In genomic region chr1:117268926-117269378, GRCh38 we compare ENCODE assay signal across 17 cellular contexts. TPM values are rescaled to one million over a fixed set of nuclear protein-coding genes. Genes with fewer than 3 reads are reported as not detected.
DNase-seq lines count a peak whose midpoint lies in the region; ATAC-seq and TF ChIP-seq lines count a peak whose summit lies in the region.
"Had no signal": no experiment of that assay in that cellular context is flagged by ENCODE, and none has a peak within 500 bp of the region (broad histone marks: within the 10 kb centered on the region; RNA-seq: fewer than 3 reads in every experiment).

No MANE protein-coding gene starts in this region.

- 28% methylated on average over 6 of the region's 6 CpGs for WGBS in SK-N-SH (ENCODE audit: low lambda C conversion rate)
- no CpG with 5 or more reads among the region's 6 CpGs for WGBS in mesendoderm (ENCODE audit: extremely low coverage, insufficient coverage, low lambda C conversion rate)

- CTCF ChIA-PET in SK-N-SH (lab: Yijun Ruan, JAX): interaction anchor here (3.7 kb wide), 1 partner anchor 16 kb away, joined by 12 read pairs; no protein-coding TSS in a partner anchor

- no peak overlapping the region for H3K4ac ChIP-seq in mesendoderm (ENCODE audit: low read depth, low read length)

- H3K27me3 ChIP-seq in SK-N-SH (ENCODE audit: insufficient read depth) (no peaks in the 10 kb centered on the region), mesendoderm (ENCODE audit: insufficient read depth, low read length, poor library complexity) (no peaks in the 10 kb centered on the region)
- H3K27me3 ChIP-seq: tibial nerve had no signal

- H2BK15ac ChIP-seq in mesendoderm (replicated peaks; ENCODE audit: low read depth): no peak overlapping the region

- H2BK5ac ChIP-seq in mesendoderm (ENCODE audit: low read length): no peak overlapping the region

- H3K9me3 ChIP-seq in SK-N-SH: no peaks in the 10 kb centered on the region
- H3K9me3 ChIP-seq: A549 had no signal

- H3K4me1 ChIP-seq in SK-N-SH (ENCODE audit: control insufficient read depth in 1 of 2, insufficient read depth in 2 of 2, low read depth in 1 of 2, low read length in 1 of 2): peaks cover 0 to 9% of the 10 kb centered on the region in 2 experiments; a peak in 1 of 4 replicates
- H3K4me1 ChIP-seq in mesendoderm (ENCODE audit: control insufficient read depth, low read depth, low read length): peaks cover 13% of the 10 kb centered on the region
- H3K4me1 ChIP-seq: A549 had no signal

- no peak overlapping the region for H2AK5ac ChIP-seq in mesendoderm (ENCODE audit: low read length)

- no peak overlapping the region for H2AFZ ChIP-seq in SK-N-SH (ENCODE audit: low read depth)

- H3K4me2 ChIP-seq in SK-N-SH (no peak overlapping the region), mesendoderm (ENCODE audit: low read length) (no peak overlapping the region)
- H3K4me2 ChIP-seq: A549 had no signal

- no peak overlapping the region for H3K4me3 ChIP-seq in SK-N-SH (ENCODE audit: low read depth in 2 of 2, low read length in 1 of 2)
- no peak overlapping the region for H3K4me3 ChIP-seq in epithelial cell of esophagus (ENCODE audit: low read length)
- H3K4me3 ChIP-seq in mesendoderm (ENCODE audit: low read length): no peak overlapping the region
- H3K4me3 ChIP-seq: A549, tibial nerve had no signal

- H3K36me3 ChIP-seq in SK-N-SH (replicated peaks in 1 of 2; ENCODE audit: control insufficient read depth in 1 of 2, insufficient read depth in 2 of 2, low read length in 1 of 2) (no peaks in the 10 kb centered on the region), mesendoderm (ENCODE audit: control insufficient read depth, insufficient read depth, low read length) (no peaks in the 10 kb centered on the region)
- H3K36me3 ChIP-seq: tibial nerve had no signal

- H3F3A ChIP-seq in SK-N-SH (replicated peaks; ENCODE audit: insufficient read depth): no peaks in the 10 kb centered on the region

- no peak overlapping the region for H3K18ac ChIP-seq in mesendoderm (ENCODE audit: low read length)

- no peak overlapping the region for H4K5ac ChIP-seq in mesendoderm (ENCODE audit: low read length)

- H4K8ac ChIP-seq in mesendoderm (ENCODE audit: low read depth, low read length): no peak overlapping the region

- ATAC-seq in SK-N-SH treated with all-trans-retinoic acid at 6 μM for 48 hours (no peak), HG03354 (IDR thresholded peaks at IDR 0.05; ENCODE audit: poor library complexity, severe bottlenecking, unreplicated experiment) (no peak), HG03469 (IDR thresholded peaks at IDR 0.05; ENCODE audit: unreplicated experiment) (no peak)
- ATAC-seq: A549 had no signal

- DNase-seq in SK-N-SH: peak; percentile 10
- peak; percentile 41 for DNase-seq in epithelial cell of esophagus (ENCODE audit: low read depth)
- DNase-seq in mesendoderm: peak; percentile 99
- no peak for DNase-seq in NCI-H446 treated with DMSO at 0.1 percent for 48 hours (lab: John Stamatoyannopoulos, UW)
- no peak for DNase-seq in NCI-H510A treated with DMSO at 0.1 percent for 48 hours (lab: John Stamatoyannopoulos, UW)
- DNase-seq: activated CD4-positive, CD25-positive, alpha-beta regulatory T cell; CD4-positive, alpha-beta memory T cell; effector memory CD4-positive, alpha-beta T cell; NCI-H1417 treated with DMSO at 0.1 percent for 48 hours; NCI-H524; stimulated activated CD4-positive, alpha-beta T cell treated with anti-CD3 and anti-CD28 coated beads, Interleukin-2, amount 100 ng/mL, for 24 hours had no signal

- H3K23ac ChIP-seq in mesendoderm (ENCODE audit: low read length): no peak overlapping the region

- H4K20me1 ChIP-seq in SK-N-SH (ENCODE audit: insufficient read depth): no peaks in the 10 kb centered on the region

- no peaks in the 10 kb centered on the region for H3K9me2 ChIP-seq in SK-N-SH

- H3K9ac ChIP-seq in SK-N-SH (no peak overlapping the region), mesendoderm (ENCODE audit: low read length) (no peak overlapping the region)

- peak overlapping the region; percentile 2 for H3K56ac ChIP-seq in mesendoderm (ENCODE audit: low read length)

- no peaks in the 10 kb centered on the region for H3K79me2 ChIP-seq in SK-N-SH (ENCODE audit: insufficient read depth)
- no peaks in the 10 kb centered on the region for H3K79me2 ChIP-seq in mesendoderm (ENCODE audit: control insufficient read depth, insufficient read depth, low read length)

- no peak for TF ChIP-seq EP300 in SK-N-SH (IDR thresholded peaks at IDR 0.05; ENCODE audit: borderline replicate concordance in 1 of 2, low read depth in 1 of 2, low read length in 1 of 2)

- no peak overlapping the region for H2BK120ac ChIP-seq in mesendoderm (ENCODE audit: low read depth, low read length)

- no peaks in the 10 kb centered on the region for H3K79me1 ChIP-seq in mesendoderm (ENCODE audit: low read length)

- TF ChIP-seq RAD21 in SK-N-SH (IDR thresholded peaks at IDR 0.05; ENCODE audit: low read length): no peak

- TF ChIP-seq CTCF in SK-N-SH (IDR thresholded peaks at IDR 0.05) (no peak), epithelial cell of esophagus (IDR thresholded peaks at IDR 0.05; ENCODE audit: insufficient read depth, low read depth, low read length, missing control alignments) (no peak)

- H3K27ac ChIP-seq in SK-N-SH (ENCODE audit: low read depth in 2 of 2, low read length in 1 of 2): no peak overlapping the region
- H3K27ac ChIP-seq in mesendoderm (ENCODE audit: low read depth, low read length): peak overlapping the region; percentile 27
- H3K27ac ChIP-seq: A549, tibial nerve had no signal

- POLR2A ChIA-PET in SK-N-SH (lab: Yijun Ruan, JAX): interaction anchor here (0.7 kb wide), 1 partner anchor 91 kb away, joined by 7 read pairs; no protein-coding TSS in a partner anchor

TF ChIP-seq in SK-N-SH, 30 proteins besides CTCF, POLR2A, EP300 and RAD21 (continues in another document):
- TF ChIP-seq SIN3A (IDR thresholded peaks at IDR 0.05; ENCODE audit: borderline replicate concordance, low read depth, low read length) (no peak), EZH2phosphoT487 (IDR thresholded peaks at IDR 0.05; ENCODE audit: borderline replicate concordance, low read depth) (no peak), NRF1 (IDR thresholded peaks at IDR 0.05; ENCODE audit: low read depth, low read length) (no peak), FOXJ3 (CRISPR knock-in tag; IDR thresholded peaks at IDR 0.05) (no peak), TCF12 (IDR thresholded peaks at IDR 0.05) (peak; percentile 54; the same call in 1 of the 2 replicates), GABPA (IDR thresholded peaks at IDR 0.05; ENCODE audit: low read depth) (no peak), FOSL2 (IDR thresholded peaks at IDR 0.05; ENCODE audit: borderline replicate concordance, low read depth) (no peak)
- TF ChIP-seq, protein P1, sequence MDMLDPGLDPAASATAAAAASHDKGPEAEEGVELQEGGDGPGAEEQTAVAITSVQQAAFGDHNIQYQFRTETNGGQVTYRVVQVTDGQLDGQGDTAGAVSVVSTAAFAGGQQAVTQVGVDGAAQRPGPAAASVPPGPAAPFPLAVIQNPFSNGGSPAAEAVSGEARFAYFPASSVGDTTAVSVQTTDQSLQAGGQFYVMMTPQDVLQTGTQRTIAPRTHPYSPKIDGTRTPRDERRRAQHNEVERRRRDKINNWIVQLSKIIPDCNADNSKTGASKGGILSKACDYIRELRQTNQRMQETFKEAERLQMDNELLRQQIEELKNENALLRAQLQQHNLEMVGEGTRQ (IDR thresholded peaks at IDR 0.05; ENCODE audit: borderline replicate concordance, low read depth, low read length): no peak
- TF ChIP-seq, protein P2, sequence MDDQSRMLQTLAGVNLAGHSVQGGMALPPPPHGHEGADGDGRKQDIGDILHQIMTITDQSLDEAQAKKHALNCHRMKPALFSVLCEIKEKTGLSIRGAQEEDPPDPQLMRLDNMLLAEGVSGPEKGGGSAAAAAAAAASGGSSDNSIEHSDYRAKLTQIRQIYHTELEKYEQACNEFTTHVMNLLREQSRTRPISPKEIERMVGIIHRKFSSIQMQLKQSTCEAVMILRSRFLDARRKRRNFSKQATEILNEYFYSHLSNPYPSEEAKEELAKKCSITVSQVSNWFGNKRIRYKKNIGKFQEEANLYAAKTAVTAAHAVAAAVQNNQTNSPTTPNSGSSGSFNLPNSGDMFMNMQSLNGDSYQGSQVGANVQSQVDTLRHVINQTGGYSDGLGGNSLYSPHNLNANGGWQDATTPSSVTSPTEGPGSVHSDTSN (IDR thresholded peaks at IDR 0.05): 0 out of 2 replicates have a peak, but pooled peaks have one; percentile 10

TF ChIP-seq in SK-N-SH treated with all-trans-retinoic acid at 6 μM for 48 hours, 23 proteins besides CTCF, POLR2A, EP300 and RAD21:
- TF ChIP-seq TCF4 (CRISPR knock-in tag; IDR thresholded peaks at IDR 0.05; ENCODE audit: borderline replicate concordance): no peak
- TF ChIP-seq ZFP3 (CRISPR knock-in tag; IDR thresholded peaks at IDR 0.05): no peak
- TF ChIP-seq GLIS3 (CRISPR knock-in tag; IDR thresholded peaks at IDR 0.05): no peak
- no peak for TF ChIP-seq ZC3H10 (CRISPR knock-in tag; IDR thresholded peaks at IDR 0.05)
- TF ChIP-seq OSR1 (CRISPR knock-in tag; IDR thresholded peaks at IDR 0.05): no peak
- no peak for TF ChIP-seq PPARA (CRISPR knock-in tag; IDR thresholded peaks at IDR 0.05; ENCODE audit: borderline replicate concordance)
- no peak for TF ChIP-seq POU6F1 (CRISPR knock-in tag; IDR thresholded peaks at IDR 0.05; ENCODE audit: borderline replicate concordance, low read depth)
- no peak for TF ChIP-seq ZFP30 (CRISPR knock-in tag; IDR thresholded peaks at IDR 0.05)
TF ChIP-seq in SK-N-SH treated with all-trans-retinoic acid at 6 μM for 48 hours: peak in this region for 0.

RNA-seq across cellular contexts. Expression of gene VTCN1, which starts 58.2 kb away (rescaled TPM):
- not detected in 2 replicates for polyA plus RNA-seq in SK-N-SH (2012; rRNA removed)
- not detected in 2 replicates for polyA plus RNA-seq in SK-N-SH (2012; cell fraction: cytosol; rRNA removed)
- 0.04 TPM in 2 replicates for polyA plus RNA-seq in SK-N-SH (2012; cell fraction: nucleus; rRNA removed)
- 0.07 TPM for polyA plus RNA-seq in mesendoderm (2013, experiment 1 of 2)
- 0.03 TPM for polyA plus RNA-seq in mesendoderm (2013, experiment 2 of 2)
- polyA plus RNA-seq: CD4-positive, alpha-beta memory T cell; keratinocyte had no signal

Comparison
In these comparisons a context has a peak if more than half of its experiments do, and no peak if none do; other contexts are left out.
1. DNase-seq: peak in SK-N-SH (single experiment), epithelial cell of esophagus (single experiment) and mesendoderm (single experiment); none in NCI-H446 treated with DMSO at 0.1 percent for 48 hours (single experiment) and NCI-H510A treated with DMSO at 0.1 percent for 48 hours (single experiment).